ENCODE assay signal across 8 cellular contexts in the genomic region with DNA sequence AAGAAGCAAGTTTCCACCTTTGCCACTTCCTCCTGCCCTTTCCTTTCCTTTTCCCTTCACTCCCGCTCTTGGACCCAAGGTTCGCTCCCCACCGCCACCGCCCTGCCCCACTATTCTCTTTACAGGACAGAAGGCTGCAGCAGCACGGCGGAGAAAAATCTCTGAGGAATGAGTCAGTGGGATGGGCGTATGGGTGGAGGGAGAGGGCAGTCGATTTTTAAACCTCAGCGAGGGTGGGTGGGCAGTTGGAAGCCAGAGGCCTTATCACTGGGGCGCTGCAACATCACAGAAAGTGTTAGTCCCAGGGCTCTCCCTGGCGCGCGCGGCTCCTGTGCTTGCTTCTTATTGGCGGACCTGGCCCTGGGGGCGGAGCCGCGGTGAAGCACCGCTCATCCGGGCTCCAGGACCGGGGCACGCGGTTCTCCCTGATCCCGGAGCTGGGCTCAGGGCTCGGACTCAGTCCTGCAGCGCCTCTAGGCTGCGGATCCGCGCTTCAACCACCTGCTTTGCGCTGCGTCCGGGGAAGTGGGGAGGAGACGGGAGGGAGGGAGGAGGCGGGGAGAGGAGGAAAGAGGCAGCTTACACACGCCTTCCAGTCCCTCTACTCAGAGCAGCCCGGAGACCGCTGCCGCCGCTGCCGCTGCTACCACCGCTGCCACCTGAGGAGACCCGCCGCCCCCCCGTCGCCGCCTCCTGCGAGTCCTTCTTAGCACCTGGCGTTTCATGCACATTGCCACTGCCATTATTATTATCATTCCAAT. TPM values are rescaled to one million over a fixed set of nuclear protein-coding genes. Genes with fewer than 3 reads are reported as not detected.
DNase-seq lines count a peak whose midpoint lies in the region; ATAC-seq and TF ChIP-seq lines count a peak whose summit lies in the region.

A gene (plus strand): TSS at position 608 of the 761 bp plus-strand sequence.

- H3K9me3 ChIP-seq in left ventricle myocardium inferior (replicated peaks), result no peaks in the 10 kb centered on the region

- H3K27me3 Mint-ChIP-seq in progenitor cell of endocrine pancreas, result peaks cover 25% of the 10 kb centered on the region

- peak within 1 kb of the TSS; percentile 97 for H3K27ac Mint-ChIP-seq in progenitor cell of endocrine pancreas

- H3K4me1 ChIP-seq in left ventricle myocardium inferior (peaks cover 45% of the 10 kb centered on the region), urinary bladder (ENCODE audit: insufficient read depth) (peaks cover 2% of the 10 kb centered on the region)

- WGBS in urinary bladder, result under 1% methylated on average over 48 of the region's 48 CpGs

- ATAC-seq in HG02840 (IDR thresholded peaks at IDR 0.05; ENCODE audit: low FRiP score, unreplicated experiment), result peak; percentile 49

- H3K27me3 ChIP-seq in left ventricle myocardium inferior (ENCODE audit: low read depth), result no peaks in the 10 kb centered on the region

- H3K4me1 Mint-ChIP-seq in progenitor cell of endocrine pancreas (ENCODE audit: low read depth), result peaks cover 31% of the 10 kb centered on the region

- in situ Hi-C loops in GM13977 (cut with MboI; ENCODE audit: low pct_unique_long_range_greater_than_20kb, low sequenced_read_pairs, unreplicated experiment), result loop anchor here (5.0 kb wide), 1 partner anchor 1094 kb away; no protein-coding TSS in a partner anchor

- no peaks in the 10 kb centered on the region for H3K9me3 Mint-ChIP-seq in progenitor cell of endocrine pancreas (ENCODE audit: low read depth)

- TF ChIP-seq CTCF in GM13977 (IDR thresholded peaks at IDR 0.05; ENCODE audit: extremely low read depth, insufficient read depth, missing control alignments), result peak; percentile 73
- TF ChIP-seq CTCF in left ventricle myocardium inferior (IDR thresholded peaks at IDR 0.05; ENCODE audit: borderline replicate concordance), result peak; percentile 57
- peak; percentile 41 for TF ChIP-seq CTCF in progenitor cell of endocrine pancreas (IDR thresholded peaks at IDR 0.05; ENCODE audit: unreplicated experiment)

- intact Hi-C loops in left ventricle myocardium inferior (cut with micrococcal nuclease), result no loop called here

- H3K36me3 ChIP-seq in left ventricle myocardium inferior (no peaks in the 10 kb centered on the region), urinary bladder (ENCODE audit: insufficient read depth) (no peaks in the 10 kb centered on the region)

- H3K36me3 Mint-ChIP-seq in progenitor cell of endocrine pancreas (ENCODE audit: insufficient read depth), result no peaks in the 10 kb centered on the region

- H3K4me3 Mint-ChIP-seq in progenitor cell of endocrine pancreas (ENCODE audit: low read depth), result peak within 1 kb of the TSS; percentile 86

- peak; percentile 71 for DNase-seq in GM13977 (ENCODE audit: low spot score)
- peak; percentile 91 for DNase-seq in NCI-H1417 treated with DMSO at 0.1 percent for 48 hours (lab: John Stamatoyannopoulos, UW)
- DNase-seq in T-helper 1 cell, result peak; percentile 69 to 87 (median 72)
- peak; percentile 98 for DNase-seq in amniotic stem cell (lab: John Stamatoyannopoulos, UW)
- peak; percentile 89 for DNase-seq in left ventricle myocardium inferior
- DNase-seq in progenitor cell of endocrine pancreas (ENCODE audit: low spot score, unreplicated experiment), result peak; percentile 89

- H3K4me3 ChIP-seq in left ventricle myocardium inferior (peak within 1 kb of the TSS; percentile 72), urinary bladder (ENCODE audit: low read depth, low read length) (peak within 1 kb of the TSS; percentile 63)

- H3K27ac ChIP-seq in left ventricle myocardium inferior (replicated peaks), result peak within 1 kb of the TSS; percentile 32
- H3K27ac ChIP-seq in urinary bladder (ENCODE audit: low read depth), result peak within 1 kb of the TSS; percentile 57

RNA-seq across cellular contexts. Expression of the gene that starts here (rescaled TPM):
- 3.7 TPM for total RNA-seq in left ventricle myocardium inferior
- total RNA-seq in progenitor cell of endocrine pancreas, result 28.6 and 29.8 TPM in 2 replicates
- 153 TPM for total RNA-seq in urinary bladder
- polyA plus RNA-seq in urinary bladder, result 33.7 TPM

Comparison
In these comparisons a context has a peak if more than half of its experiments do, and no peak if none do; other contexts are left out.
1. Peak in every context shown above with its lines: DNase-seq, ATAC-seq, H3K4me3 ChIP-seq and H3K27ac ChIP-seq.